ENCODE assay signal across 8 cellular contexts in genomic region chr2:85537600-85538506, GRCh38. TPM values are rescaled to one million over a fixed set of nuclear protein-coding genes. Genes with fewer than 3 reads are reported as not detected.
A peak's percentile ranks its signal among the peaks of the same experiment; 100 is the strongest.
DNase-seq lines count a peak whose midpoint lies in the region; ATAC-seq, FAIRE-seq and TF ChIP-seq lines count a peak whose summit lies in the region.

No MANE protein-coding gene starts in this region.

- TF ChIP-seq POLR2A in GM12878 (IDR thresholded peaks at IDR 0.05; ENCODE audit: low read depth, low read length), result peak; percentile 67

- H3K27me3 ChIP-seq in SJSA1 (replicated peaks) (no peaks in the 10 kb centered on the region), GM12878 (replicated peaks in 1 of 2; ENCODE audit: control insufficient read depth in 2 of 2, insufficient read depth in 2 of 2, low read length in 1 of 2) (no peaks in the 10 kb centered on the region)

- DNase-seq in DMS79 treated with DMSO at 0.1 percent for 48 hours (lab: John Stamatoyannopoulos, UW) (peak; percentile 76), SJSA1 (ENCODE audit: low read depth in 1 of 2, low spot score in 2 of 2) (peak; percentile 56 to 69), GM12878 (ENCODE audit: low read depth, low spot score) (no peak), renal cortical epithelial cell (ENCODE audit: low read depth) (peak; percentile 21)
- DNase-seq in Jurkat, Clone E6-1 (ENCODE audit: low read depth, low spot score), result peak; percentile 67

- H3K4me1 ChIP-seq in SJSA1 (replicated peaks) (peaks cover 35% of the 10 kb centered on the region), GM12878 (ENCODE audit: control insufficient read depth, insufficient read depth, low read length) (no peaks in the 10 kb centered on the region)

- FAIRE-seq in GM12878 (lab: Jason Lieb, UNC), result no peak

- SMC1A ChIA-PET in GM12878 (lab: Charles Lee; ENCODE audit: uncharacterized antibody, unreplicated experiment), result interaction anchor here (0.8 to 8.2 kb wide), 6 partner anchors 13 to 118 kb away, joined by 3 to 86 read pairs (median 12); partner anchors contain the start of genes RNF181 and SH2D6

- RAD21 ChIA-PET in GM12878 (lab: Charles Lee; ENCODE audit: unreplicated experiment), result interaction anchor here (1.0 to 2.5 kb wide), 6 partner anchors 14 to 210 kb away, joined by 3 to 16 read pairs (median 7); partner anchors contain the start of genes RNF181 and TGOLN2

- H3K9me3 ChIP-seq in SJSA1 (replicated peaks), result no peaks in the 10 kb centered on the region
- no peaks in the 10 kb centered on the region; the same call in 2 of the 3 replicates for H3K9me3 ChIP-seq in GM12878 (replicated peaks; ENCODE audit: control insufficient read depth, insufficient read depth, low read length)

- CTCF ChIA-PET in GM12878 (lab: Yijun Ruan, JAX), result interaction anchor here (1.0 to 10.9 kb wide), 3 partner anchors 15 to 168 kb away, joined by 3 to 134 read pairs (median 6); no protein-coding TSS in a partner anchor

- H3K36me3 ChIP-seq in SJSA1 (peaks cover 44% of the 10 kb centered on the region), GM12878 (ENCODE audit: control insufficient read depth in 2 of 2, insufficient read depth in 2 of 2, low read length in 1 of 2) (peaks cover 3 to 19% of the 10 kb centered on the region in 2 experiments; a peak in 3 of 4 replicates)

- TSS peak; percentile 87 for BruUV-seq in GM12878 (replicated peaks; lab: Mats Ljungman, UMichigan)

- H3K4me2 ChIP-seq in GM12878 (ENCODE audit: control insufficient read depth, insufficient read depth), result peak overlapping the region; percentile 96

- no peak for TF ChIP-seq EP300 in GM12878 (IDR thresholded peaks at IDR 0.05; ENCODE audit: borderline replicate concordance in 1 of 2, control insufficient read depth in 1 of 2, low read depth in 2 of 2, low read length in 2 of 2)

- H3K79me2 ChIP-seq in GM12878 (ENCODE audit: control insufficient read depth, insufficient read depth, low read length), result peaks cover 59% of the 10 kb centered on the region

- ATAC-seq in GM12878, result peak; percentile 28
- no peak for ATAC-seq in GM21360 (IDR thresholded peaks at IDR 0.05; ENCODE audit: unreplicated experiment)
- ATAC-seq in GM18502 (IDR thresholded peaks at IDR 0.05; ENCODE audit: poor library complexity, unreplicated experiment), result no peak

- H3K27ac ChIP-seq in SJSA1 (peak overlapping the region; percentile 100), GM12878 (ENCODE audit: control insufficient read depth, insufficient read depth) (peak overlapping the region; percentile 100)

- 0 out of 6 replicates have a peak, but pooled peaks of 1 of the 3 experiments have one; percentile 10 for TF ChIP-seq CTCF in GM12878 (IDR thresholded peaks at IDR 0.05 in 2 of 3, conservative IDR thresholded peaks at IDR 0.05 in 1 of 3; ENCODE audit: control insufficient read depth in 2 of 3, extremely low read depth in 1 of 3, insufficient read depth in 1 of 3, low read depth in 3 of 3, low read length in 3 of 3)

- peak overlapping the region; percentile 100 for H3K9ac ChIP-seq in GM12878 (ENCODE audit: control insufficient read depth, insufficient read depth, low read length)

- peak overlapping the region; percentile 98 for H2AFZ ChIP-seq in GM12878 (ENCODE audit: control insufficient read depth, low read depth, low read length)

- under 1% methylated on average over 35 of the region's 35 CpGs for WGBS in GM12878 (ENCODE audit: insufficient coverage, insufficient replicate concordance, low lambda C conversion rate, missing lambda C conversion rate)

- H4K20me1 ChIP-seq in GM12878 (ENCODE audit: control insufficient read depth, insufficient read depth), result peaks cover 4% of the 10 kb centered on the region; the same call in 1 of the 2 replicates

- H3K4me3 ChIP-seq in Jurkat, Clone E6-1 (ENCODE audit: low read length), result peak overlapping the region; percentile 80
- peak overlapping the region; percentile 94 for H3K4me3 ChIP-seq in SJSA1
- peak overlapping the region; percentile 86 for H3K4me3 ChIP-seq in GM12878
- H3K4me3 ChIP-seq in iPS-11a (ENCODE audit: low read depth, low read length), result peak overlapping the region; percentile 99

- in situ Hi-C loops in GM12878 (cut with MboI), result no loop called here

- TF ChIP-seq RAD21 in GM12878 (IDR thresholded peaks at IDR 0.05; ENCODE audit: insufficient read depth, low read depth, low read length), result no peak

- POLR2A ChIA-PET in GM12878 (lab: Charles Lee), result interaction anchor here (0.6 to 3.7 kb wide), 19 partner anchors 9 to 211 kb away, joined by 3 to 33 read pairs (median 5); partner anchors contain the start of genes C2orf68, ELMOD3, GGCX and RETSAT

- intact Hi-C loops in GM12878 (cut with micrococcal nuclease; ENCODE audit: unreplicated experiment), result loop anchor here (2.0 to 5.0 kb wide), 2 partner anchors 79 to 183 kb away; partner anchors contain the start of genes ELMOD3, RETSAT and USP39

RNA-seq across cellular contexts. Expression of gene MAT2A, which starts 1.1 kb away (rescaled TPM):
- polyA plus RNA-seq in Jurkat, Clone E6-1 (2012; ENCODE audit: insufficient read depth, insufficient read length), result 334 TPM
- total RNA-seq in SJSA1 (2014; rRNA removed; shearing (Covaris generic)), result 84.2 and 92.7 TPM in 2 replicates
- 493 and 530 TPM in 2 replicates for total RNA-seq in GM12878 (2013; cell fraction: nucleolus; rRNA removed)
- total RNA-seq in GM12878 (2014; rRNA removed) (183 TPM in 2 replicates), GM12878 (2014; rRNA removed; fragmentation: Illumina TruSeq; extraction: Trizol) (125 and 133 TPM in 2 replicates), GM12878 (2021) (255 and 286 TPM in 2 replicates), renal cortical epithelial cell (54.9 and 292 TPM in 2 replicates)
- 181 TPM for polyA plus RNA-seq in GM12878 (2011; ENCODE audit: low read depth)
- polyA plus RNA-seq in GM12878 (2011; rRNA removed) (408 and 460 TPM in 2 replicates), GM12878 (2014; fragmentation: Illumina TruSeq; extraction: Trizol) (293 and 364 TPM in 2 replicates), GM12878 (2014; fragmentation: Nextera tagmentation; extraction: Ambion mirVana) (100 to 1,000 TPM in 1 of 2 experiments, 10 to 100 TPM in 1; 97.6 to 127 TPM), GM12878 (2014; rRNA removed) (329 and 359 TPM in 2 replicates), GM12878 (2016; fragmentation: Nextera tagmentation; extraction: Ambion mirVana) (100 to 1,000 TPM; 312 to 333 TPM)
- polyA plus RNA-seq in GM12878 (2011; cell fraction: cytosol; rRNA removed), result 191 and 198 TPM in 2 replicates
- 1,098 and 1,398 TPM in 2 replicates for polyA plus RNA-seq in GM12878 (2011; cell fraction: nucleus; rRNA removed)
- 173 and 216 TPM in 2 replicates for polyA plus RNA-seq in GM12878 (2012)
- polyA minus RNA-seq in GM12878 (2011; rRNA and poly(A)+ RNA removed), result 278 and 391 TPM in 2 replicates
- 148 and 153 TPM in 2 replicates for polyA minus RNA-seq in GM12878 (2011; cell fraction: cytosol; rRNA and poly(A)+ RNA removed)
- 454 and 629 TPM in 2 replicates for polyA minus RNA-seq in GM12878 (2011; cell fraction: nucleus; rRNA and poly(A)+ RNA removed)

RNA-seq across cellular contexts. Expression of gene GGCX, which starts 23.4 kb away (rescaled TPM):
- polyA plus RNA-seq in Jurkat, Clone E6-1 (2012; ENCODE audit: insufficient read depth, insufficient read length), result 30.2 TPM
- total RNA-seq in SJSA1 (2014; rRNA removed; shearing (Covaris generic)), result 38.0 and 41.2 TPM in 2 replicates
- total RNA-seq in GM12878 (2013; cell fraction: nucleolus; rRNA removed), result 42.9 and 48.5 TPM in 2 replicates
- 22.2 and 23.6 TPM in 2 replicates for total RNA-seq in GM12878 (2014; rRNA removed)
- 18.5 and 20.8 TPM in 2 replicates for total RNA-seq in GM12878 (2014; rRNA removed; fragmentation: Illumina TruSeq; extraction: Trizol)
- 22.9 and 24.6 TPM in 2 replicates for total RNA-seq in GM12878 (2021)
- polyA plus RNA-seq in GM12878 (2011; ENCODE audit: low read depth), result 14.0 TPM
- 20.5 and 26.1 TPM in 2 replicates for polyA plus RNA-seq in GM12878 (2011; rRNA removed)
- polyA plus RNA-seq in GM12878 (2011; cell fraction: cytosol; rRNA removed), result 31.8 and 34.8 TPM in 2 replicates
- 31.5 and 36.5 TPM in 2 replicates for polyA plus RNA-seq in GM12878 (2011; cell fraction: nucleus; rRNA removed)
- polyA plus RNA-seq in GM12878 (2012), result 16.8 and 18.2 TPM in 2 replicates
- 18.1 and 22.5 TPM in 2 replicates for polyA plus RNA-seq in GM12878 (2014; fragmentation: Illumina TruSeq; extraction: Trizol)
- 10 to 100 TPM; 46.6 to 52.7 TPM for polyA plus RNA-seq in GM12878 (2014; fragmentation: Nextera tagmentation; extraction: Ambion mirVana)
- polyA plus RNA-seq in GM12878 (2014; rRNA removed), result 27.0 and 37.6 TPM in 2 replicates
- 10 to 100 TPM; 25.4 to 30.3 TPM for polyA plus RNA-seq in GM12878 (2016; fragmentation: Nextera tagmentation; extraction: Ambion mirVana)
- 23.8 and 26.3 TPM in 2 replicates for polyA minus RNA-seq in GM12878 (2011; rRNA and poly(A)+ RNA removed)
- polyA minus RNA-seq in GM12878 (2011; cell fraction: cytosol; rRNA and poly(A)+ RNA removed), result 4.2 and 5.5 TPM in 2 replicates
- 30.6 and 37.6 TPM in 2 replicates for polyA minus RNA-seq in GM12878 (2011; cell fraction: nucleus; rRNA and poly(A)+ RNA removed)
- 32.6 and 51.4 TPM in 2 replicates for total RNA-seq in renal cortical epithelial cell

RNA-seq across cellular contexts. Expression of gene VAMP8, which starts 39.5 kb away (rescaled TPM):
- polyA plus RNA-seq in Jurkat, Clone E6-1 (2012; ENCODE audit: insufficient read depth, insufficient read length), result not detected
- not detected in 2 replicates for total RNA-seq in SJSA1 (2014; rRNA removed; shearing (Covaris generic))
- 10.0 and 11.3 TPM in 2 replicates for total RNA-seq in GM12878 (2013; cell fraction: nucleolus; rRNA removed)
- total RNA-seq in GM12878 (2014; rRNA removed) (148 and 159 TPM in 2 replicates), GM12878 (2014; rRNA removed; fragmentation: Illumina TruSeq; extraction: Trizol) (89.5 and 93.6 TPM in 2 replicates), GM12878 (2021) (135 and 141 TPM in 2 replicates), renal cortical epithelial cell (47.0 and 103 TPM in 2 replicates)
- 198 TPM for polyA plus RNA-seq in GM12878 (2011; ENCODE audit: low read depth)
- polyA plus RNA-seq in GM12878 (2011; rRNA removed) (266 and 269 TPM in 2 replicates), GM12878 (2014; fragmentation: Illumina TruSeq; extraction: Trizol) (266 and 296 TPM in 2 replicates), GM12878 (2014; fragmentation: Nextera tagmentation; extraction: Ambion mirVana) (100 to 1,000 TPM; 544 to 744 TPM), GM12878 (2014; rRNA removed) (184 and 193 TPM in 2 replicates), GM12878 (2016; fragmentation: Nextera tagmentation; extraction: Ambion mirVana) (100 to 1,000 TPM; 210 to 223 TPM)
- polyA plus RNA-seq in GM12878 (2011; cell fraction: cytosol; rRNA removed), result 215 and 276 TPM in 2 replicates
- polyA plus RNA-seq in GM12878 (2011; cell fraction: nucleus; rRNA removed), result 114 and 161 TPM in 2 replicates
- polyA plus RNA-seq in GM12878 (2012), result 106 and 136 TPM in 2 replicates
- polyA minus RNA-seq in GM12878 (2011; rRNA and poly(A)+ RNA removed), result 72.3 and 75.0 TPM in 2 replicates
- polyA minus RNA-seq in GM12878 (2011; cell fraction: cytosol; rRNA and poly(A)+ RNA removed), result 9.9 and 19.6 TPM in 2 replicates
- polyA minus RNA-seq in GM12878 (2011; cell fraction: nucleus; rRNA and poly(A)+ RNA removed), result 19.1 and 20.6 TPM in 2 replicates

RNA-seq across cellular contexts. Expression of gene VAMP5, which starts 46.4 kb away (rescaled TPM):
- polyA plus RNA-seq in Jurkat, Clone E6-1 (2012; ENCODE audit: insufficient read depth, insufficient read length), result 86.9 TPM
- 37.0 and 47.5 TPM in 2 replicates for total RNA-seq in SJSA1 (2014; rRNA removed; shearing (Covaris generic))
- not detected in 2 replicates for total RNA-seq in GM12878 (2013; cell fraction: nucleolus; rRNA removed)
- total RNA-seq in GM12878 (2014; rRNA removed) (17.7 and 19.3 TPM in 2 replicates), GM12878 (2014; rRNA removed; fragmentation: Illumina TruSeq; extraction: Trizol) (6.7 and 7.4 TPM in 2 replicates), GM12878 (2021) (21.8 and 24.5 TPM in 2 replicates), renal cortical epithelial cell (1.6 and 5.6 TPM in 2 replicates)
- polyA plus RNA-seq in GM12878 (2011; ENCODE audit: low read depth), result 48.6 TPM
- polyA plus RNA-seq in GM12878 (2011; rRNA removed) (1.4 and 3.8 TPM in 2 replicates), GM12878 (2014; fragmentation: Illumina TruSeq; extraction: Trizol) (11.0 and 22.0 TPM in 2 replicates), GM12878 (2014; fragmentation: Nextera tagmentation; extraction: Ambion mirVana) (10 to 100 TPM; 37.1 to 52.7 TPM), GM12878 (2014; rRNA removed) (31.3 and 38.3 TPM in 2 replicates), GM12878 (2016; fragmentation: Nextera tagmentation; extraction: Ambion mirVana) (10 to 100 TPM; 23.8 to 28.0 TPM)
- polyA plus RNA-seq in GM12878 (2011; cell fraction: cytosol; rRNA removed), result 5.0 and 5.5 TPM in 2 replicates
- 7.6 TPM in 2 replicates for polyA plus RNA-seq in GM12878 (2011; cell fraction: nucleus; rRNA removed)
- polyA plus RNA-seq in GM12878 (2012), result 49.1 and 56.1 TPM in 2 replicates
- polyA minus RNA-seq in GM12878 (2011; rRNA and poly(A)+ RNA removed), result 1.7 and 1.8 TPM in 2 replicates
- not detected in 2 replicates for polyA minus RNA-seq in GM12878 (2011; cell fraction: cytosol; rRNA and poly(A)+ RNA removed)
- 0.60 TPM in 1 of 2 replicates, not detected in the other for polyA minus RNA-seq in GM12878 (2011; cell fraction: nucleus; rRNA and poly(A)+ RNA removed)

RNA-seq across cellular contexts. Expression of gene RNF181, which starts 57.7 kb away (rescaled TPM):
- 251 TPM for polyA plus RNA-seq in Jurkat, Clone E6-1 (2012; ENCODE audit: insufficient read depth, insufficient read length)
- 212 and 219 TPM in 2 replicates for total RNA-seq in SJSA1 (2014; rRNA removed; shearing (Covaris generic))
- total RNA-seq in GM12878 (2013; cell fraction: nucleolus; rRNA removed), result 54.5 and 56.8 TPM in 2 replicates
- 191 and 198 TPM in 2 replicates for total RNA-seq in GM12878 (2014; rRNA removed)
- total RNA-seq in GM12878 (2014; rRNA removed; fragmentation: Illumina TruSeq; extraction: Trizol), result 141 TPM in 2 replicates
- 89.7 and 101 TPM in 2 replicates for total RNA-seq in GM12878 (2021)
- 339 TPM for polyA plus RNA-seq in GM12878 (2011; ENCODE audit: low read depth)
- 264 and 409 TPM in 2 replicates for polyA plus RNA-seq in GM12878 (2011; rRNA removed)
- 465 and 580 TPM in 2 replicates for polyA plus RNA-seq in GM12878 (2011; cell fraction: cytosol; rRNA removed)
- polyA plus RNA-seq in GM12878 (2011; cell fraction: nucleus; rRNA removed), result 231 and 428 TPM in 2 replicates
- 222 and 245 TPM in 2 replicates for polyA plus RNA-seq in GM12878 (2012)
- 145 and 196 TPM in 2 replicates for polyA plus RNA-seq in GM12878 (2014; fragmentation: Illumina TruSeq; extraction: Trizol)
- 100 to 1,000 TPM; 354 to 368 TPM for polyA plus RNA-seq in GM12878 (2014; fragmentation: Nextera tagmentation; extraction: Ambion mirVana)
- polyA plus RNA-seq in GM12878 (2014; rRNA removed), result 219 and 235 TPM in 2 replicates
- polyA plus RNA-seq in GM12878 (2016; fragmentation: Nextera tagmentation; extraction: Ambion mirVana), result 100 to 1,000 TPM; 207 to 235 TPM
- 149 and 194 TPM in 2 replicates for polyA minus RNA-seq in GM12878 (2011; rRNA and poly(A)+ RNA removed)
- 33.7 and 36.6 TPM in 2 replicates for polyA minus RNA-seq in GM12878 (2011; cell fraction: cytosol; rRNA and poly(A)+ RNA removed)
- 64.7 and 71.0 TPM in 2 replicates for polyA minus RNA-seq in GM12878 (2011; cell fraction: nucleus; rRNA and poly(A)+ RNA removed)
- total RNA-seq in renal cortical epithelial cell, result 163 and 434 TPM in 2 replicates

Comparison
In these comparisons a context has a peak if more than half of its experiments do, and no peak if none do; other contexts are left out.
1. RNA of gene VAMP8, which starts 39.5 kb away (total RNA-seq): 10.0 to 159 TPM in GM12878 and 47.0 to 103 TPM in renal cortical epithelial cell; not detected in SJSA1; every median in the first group is over 10 times any median in the second.
2. Peak in every context shown above with its lines, with median percentiles within 50 percentile points of each other: H3K4me3 ChIP-seq.